10 cellular contexts compared by ENCODE assay signal in genomic region chr5:18517641-18518380, GRCh38.
"Had no signal": no experiment of that assay in that cellular context is flagged by ENCODE, and none has a peak within 500 bp of the region (broad histone marks: within the 10 kb centered on the region; RNA-seq: fewer than 3 reads in every experiment).

No MANE protein-coding gene starts in this region.

- H3K9me3 ChIP-seq: HAP-1 had no signal

- H3K4me1 ChIP-seq: HAP-1 had no signal

- FAIRE-seq: H1, H54 had no signal

- H3K36me3 ChIP-seq: HAP-1 had no signal

- DNase-seq: GM23248, GOT3, H7, H9, HCEC 1CT, HFFc6 had no signal

- H3K4me3 ChIP-seq: GM23248, GM23338, HAP-1 had no signal
